30 cellular contexts compared by ENCODE assay signal in genomic region chr5:152374711-152375275, GRCh38. TPM values are rescaled to one million over a fixed set of nuclear protein-coding genes. Genes with fewer than 3 reads are reported as not detected.
"Had no signal": no experiment of that assay in that cellular context is flagged by ENCODE, and none has a peak within 500 bp of the region (broad histone marks: within the 10 kb centered on the region; RNA-seq: fewer than 3 reads in every experiment).

No MANE protein-coding gene starts in this region.

- H3K36me3 Mint-ChIP-seq: activated CD8-positive, alpha-beta memory T cell treated with anti-CD3 and anti-CD28 coated beads, Interleukin-2, amount 10 ng/mL, durations not matched to agents 7 days and 5 days; activated naive CD4-positive, alpha-beta T cell treated with anti-CD3 and anti-CD28 coated beads, Interleukin-2, amount 50 U/mL, for 24 hours; brain; T-cell had no signal

- DNase-seq: activated B cell treated with CpG ODN at 0.5 μM for 24 hours; activated CD4-positive, alpha-beta T cell treated with anti-CD3 and anti-CD28 coated beads for 1 hour; activated CD4-positive, alpha-beta T cell treated with anti-CD3 and anti-CD28 coated beads, Interleukin-2, amount 10 ng/mL, durations not matched to agents 24 days and 14 days; activated CD4-positive, alpha-beta T cell treated with anti-CD3 and anti-CD28 coated beads, Interleukin-2, amount 50 U/mL, for 48 hours; activated CD8-positive, alpha-beta memory T cell treated with anti-CD3 and anti-CD28 coated beads, Interleukin-2, amount 10 ng/mL, durations not matched to agents 7 days and 5 days; activated effector memory CD4-positive, alpha-beta T cell treated with Interleukin-2 at 50 U/mL for 16 hours; activated naive CD4-positive, alpha-beta T cell; activated T-cell treated with anti-CD3 and anti-CD28 coated beads, Interleukin-2, amount 50 U/mL, for 24 hours; amniotic stem cell; NCI-H1105 treated with DMSO at 0.1 percent for 48 hours; NCI-H1436 treated with DMSO at 0.1 percent for 48 hours; NCI-H187; NCI-H2081; NCI-H510A treated with DMSO at 0.1 percent for 48 hours; NCI-H69; NK-92 treated with Interleukin-12 subunit alpha and Interleukin-12 subunit beta, amount 100 ng/mL, for 24 hours; OCI-M1; Peyer's patch; SHP77 treated with DMSO at 0.1 percent for 48 hours; T-cell; T-helper 2 cell; T1000 had no signal

- H3K27me3 ChIP-seq: cardiac muscle cell, Peyer's patch had no signal

- H3K9me3 ChIP-seq: Peyer's patch had no signal

- H3K27ac ChIP-seq: cardiac muscle cell, Peyer's patch, RWPE1, SK-N-MC had no signal

- H3K27me3 Mint-ChIP-seq: activated CD4-positive, alpha-beta T cell treated with anti-CD3 and anti-CD28 coated beads, Interleukin-2, amount 10 ng/mL, durations not matched to agents 24 days and 14 days; activated CD8-positive, alpha-beta memory T cell treated with anti-CD3 and anti-CD28 coated beads, Interleukin-2, amount 10 ng/mL, durations not matched to agents 7 days and 5 days; activated T-cell treated with anti-CD3 and anti-CD28 coated beads, Interleukin-2, amount 50 U/mL, for 24 hours; brain had no signal

- H3K4me1 ChIP-seq: Peyer's patch had no signal

- H3K36me3 ChIP-seq: cardiac muscle cell, Peyer's patch had no signal

- H3K4me3 ChIP-seq: cardiac muscle cell, Peyer's patch, SK-N-MC had no signal

- H3K4me3 Mint-ChIP-seq: activated B cell treated with CpG ODN at 0.5 μM for 24 hours; activated CD4-positive, alpha-beta T cell treated with anti-CD3 and anti-CD28 coated beads, Interleukin-2, amount 10 ng/mL, durations not matched to agents 24 days and 14 days; activated CD8-positive, alpha-beta memory T cell treated with anti-CD3 and anti-CD28 coated beads, Interleukin-2, amount 10 ng/mL, durations not matched to agents 7 days and 5 days; activated naive CD4-positive, alpha-beta T cell treated with anti-CD3 and anti-CD28 coated beads, Interleukin-2, amount 50 U/mL, for 24 hours; activated T-cell treated with anti-CD3 and anti-CD28 coated beads, Interleukin-2, amount 50 U/mL, for 24 hours; activated T-helper 1 cell treated with anti-CD3 and anti-CD28 coated beads, Interleukin-12 subunit alpha, Interleukin-12 subunit beta, Interleukin-2, Interleukin-4 antibody, amounts not matched to agents 30 ng/mL and 10 ng/mL and 1 ng/mL, durations not matched to agents 14 hours and 24 hours and 36 hours; brain; T-cell had no signal

- H3K27ac Mint-ChIP-seq: activated B cell treated with CpG ODN at 0.5 μM for 24 hours; activated CD4-positive, alpha-beta T cell treated with anti-CD3 and anti-CD28 coated beads, Interleukin-2, amount 10 ng/mL, durations not matched to agents 24 days and 14 days; activated CD8-positive, alpha-beta memory T cell treated with anti-CD3 and anti-CD28 coated beads, Interleukin-2, amount 10 ng/mL, durations not matched to agents 7 days and 5 days; activated naive CD4-positive, alpha-beta T cell treated with anti-CD3 and anti-CD28 coated beads, Interleukin-2, amount 50 U/mL, for 24 hours; activated T-cell treated with anti-CD3 and anti-CD28 coated beads, Interleukin-2, amount 50 U/mL, for 24 hours; activated T-helper 1 cell treated with anti-CD3 and anti-CD28 coated beads, Interleukin-12 subunit alpha, Interleukin-12 subunit beta, Interleukin-2, Interleukin-4 antibody, amounts not matched to agents 30 ng/mL and 10 ng/mL and 1 ng/mL, durations not matched to agents 14 hours and 24 hours and 36 hours; brain; T-cell had no signal

- ATAC-seq: activated CD8-positive, alpha-beta memory T cell treated with anti-CD3 and anti-CD28 coated beads, Interleukin-2, amount 10 ng/mL, durations not matched to agents 7 days and 5 days; T-cell had no signal

- H3K4me1 Mint-ChIP-seq: activated B cell treated with CpG ODN at 0.5 μM for 24 hours; activated CD4-positive, alpha-beta T cell treated with anti-CD3 and anti-CD28 coated beads, Interleukin-2, amount 10 ng/mL, durations not matched to agents 24 days and 14 days; activated CD8-positive, alpha-beta memory T cell treated with anti-CD3 and anti-CD28 coated beads, Interleukin-2, amount 10 ng/mL, durations not matched to agents 7 days and 5 days; activated naive CD4-positive, alpha-beta T cell treated with anti-CD3 and anti-CD28 coated beads, Interleukin-2, amount 50 U/mL, for 24 hours; brain; T-cell had no signal

- H3K9me3 Mint-ChIP-seq: activated B cell treated with CpG ODN at 0.5 μM for 24 hours; activated CD4-positive, alpha-beta T cell treated with anti-CD3 and anti-CD28 coated beads, Interleukin-2, amount 10 ng/mL, durations not matched to agents 24 days and 14 days; activated naive CD4-positive, alpha-beta T cell treated with anti-CD3 and anti-CD28 coated beads, Interleukin-2, amount 50 U/mL, for 24 hours; activated T-cell treated with anti-CD3 and anti-CD28 coated beads, Interleukin-2, amount 50 U/mL, for 24 hours; activated T-helper 1 cell treated with anti-CD3 and anti-CD28 coated beads, Interleukin-12 subunit alpha, Interleukin-12 subunit beta, Interleukin-2, Interleukin-4 antibody, amounts not matched to agents 30 ng/mL and 10 ng/mL and 1 ng/mL, durations not matched to agents 14 hours and 24 hours and 36 hours; brain; T-cell had no signal

- FAIRE-seq: astrocyte, TTC549 had no signal

RNA-seq across cellular contexts. Expression of gene NMUR2, which starts 30.3 kb away (rescaled TPM):
- total RNA-seq: activated B cell treated with CpG ODN at 0.5 μM for 24 hours; activated CD4-positive, alpha-beta T cell treated with anti-CD3 and anti-CD28 coated beads, Interleukin-2, amount 10 ng/mL, durations not matched to agents 24 days and 14 days; activated CD8-positive, alpha-beta memory T cell treated with anti-CD3 and anti-CD28 coated beads, Interleukin-2, amount 10 ng/mL, durations not matched to agents 7 days and 5 days; activated T-helper 1 cell treated with anti-CD3 and anti-CD28 coated beads, Interleukin-12 subunit alpha, Interleukin-12 subunit beta, Interleukin-2, Interleukin-4 antibody, amounts not matched to agents 30 ng/mL and 10 ng/mL and 1 ng/mL, durations not matched to agents 14 hours and 24 hours and 36 hours; astrocyte; cardiac muscle cell; Peyer's patch; T-cell had no signal
- polyA plus RNA-seq: cardiac muscle cell had no signal
